In genomic region chr17:3888343-3889171, GRCh38 we compare ENCODE assay signal across 8 cellular contexts. TPM values are rescaled to one million over a fixed set of nuclear protein-coding genes. Genes with fewer than 3 reads are reported as not detected.
DNase-seq lines count a peak whose midpoint lies in the region; ATAC-seq, FAIRE-seq and TF ChIP-seq lines count a peak whose summit lies in the region.

No MANE protein-coding gene starts in this region.

- no peak for ATAC-seq in HG03442 (IDR thresholded peaks at IDR 0.05; ENCODE audit: unreplicated experiment)
- ATAC-seq in T-cell (replicated peaks in 1 of 4), result no peak
- ATAC-seq in HG03469 (IDR thresholded peaks at IDR 0.05; ENCODE audit: unreplicated experiment), result no peak

- no peak for TF ChIP-seq RAD21 in Ishikawa (IDR thresholded peaks at IDR 0.05; ENCODE audit: low read depth)

- H3K79me2 ChIP-seq in astrocyte (ENCODE audit: insufficient read depth, low read length), result peaks cover 27% of the 10 kb centered on the region

- H3K4me1 Mint-ChIP-seq in astrocyte (ENCODE audit: low read depth, unreplicated experiment) (peaks cover 40% of the 10 kb centered on the region), T-cell (peaks cover 46 to 50% (median 49%) of the 10 kb centered on the region in 3 donors)

- peak overlapping the region; percentile 75 for H2AFZ ChIP-seq in astrocyte (ENCODE audit: low read depth, low read length)

- no peaks in the 10 kb centered on the region; the same call in 1 of the 2 replicates for H3K9me3 ChIP-seq in AG04450 (ENCODE audit: control insufficient read depth, insufficient read depth, low read length)
- H3K9me3 ChIP-seq in astrocyte (ENCODE audit: insufficient read depth, low read depth, low read length), result no peaks in the 10 kb centered on the region

- H3K27ac ChIP-seq in AG04450 (ENCODE audit: low read depth, low read length) (peak overlapping the region; percentile 92), astrocyte (ENCODE audit: low read depth, low read length) (peak overlapping the region; percentile 88), temporal lobe (ENCODE audit: low read depth, low read length) (peak overlapping the region; percentile 56)

- no peaks in the 10 kb centered on the region for H3K9me3 Mint-ChIP-seq in astrocyte (ENCODE audit: unreplicated experiment)
- H3K9me3 Mint-ChIP-seq in T-cell, result no peaks in the 10 kb centered on the region

- POLR2A ChIA-PET in AG04450 (lab: Yijun Ruan, JAX) (interaction anchor here (0.7 kb wide), 1 partner anchor 43 kb away, joined by 3 read pairs; no protein-coding TSS in a partner anchor), T-cell (lab: Charles Lee) (no interaction called here)

- H4K20me1 ChIP-seq in astrocyte (ENCODE audit: insufficient read depth, low read length), result peaks cover 13% of the 10 kb centered on the region

- peaks cover 66% of the 10 kb centered on the region for H3K4me1 ChIP-seq in astrocyte (ENCODE audit: insufficient read depth, low read length)

- H3K27me3 Mint-ChIP-seq in astrocyte (ENCODE audit: low read depth, unreplicated experiment) (no peaks in the 10 kb centered on the region), T-cell (no peaks in the 10 kb centered on the region)

- CTCF ChIA-PET in AG04450 (lab: Charles Lee) (interaction anchor here (2.4 to 2.7 kb wide), 2 partner anchors 25 to 151 kb away, joined by 6 to 8 read pairs; no protein-coding TSS in a partner anchor), T-cell (lab: Charles Lee) (no interaction called here)

- H3K9ac ChIP-seq in astrocyte (ENCODE audit: low read length), result peak overlapping the region; percentile 78

- H3K27me3 ChIP-seq in AG04450 (ENCODE audit: control insufficient read depth, insufficient read depth, low read length), result no peaks in the 10 kb centered on the region
- no peaks in the 10 kb centered on the region for H3K27me3 ChIP-seq in astrocyte (ENCODE audit: insufficient read depth, low read length)

- H3K4me3 ChIP-seq in AG04450 (ENCODE audit: low read depth, low read length) (no peak overlapping the region), astrocyte (ENCODE audit: insufficient read depth, low read depth, low read length) (no peak overlapping the region)

- TF ChIP-seq CTCF in AG04450 (IDR thresholded peaks at IDR 0.05; ENCODE audit: low read depth, low read length) (no peak), astrocyte (IDR thresholded peaks at IDR 0.05; ENCODE audit: insufficient read depth, low read depth, low read length) (no peak)

- peak overlapping the region; percentile 90 for H3K4me2 ChIP-seq in astrocyte (ENCODE audit: low read length)

- H3K36me3 Mint-ChIP-seq in astrocyte (ENCODE audit: low read depth, unreplicated experiment) (peaks cover 4% of the 10 kb centered on the region), T-cell (no peaks in the 10 kb centered on the region)

- H3K4me3 Mint-ChIP-seq in astrocyte (ENCODE audit: unreplicated experiment) (no peak overlapping the region), T-cell (no peak overlapping the region)

- H3K36me3 ChIP-seq in astrocyte (ENCODE audit: insufficient read depth, low read length), result peaks cover 4% of the 10 kb centered on the region

- peak; percentile 67 for DNase-seq in AG04450 (ENCODE audit: low read depth, low spot score)
- DNase-seq in astrocyte (ENCODE audit: low read depth), result peak; percentile 89
- DNase-seq in inferior parietal cortex (ENCODE audit: extremely low spot score), result peak; percentile 62
- no peak for DNase-seq in T-cell

- H3K27ac Mint-ChIP-seq in astrocyte (ENCODE audit: unreplicated experiment) (no peak overlapping the region), T-cell (no peak overlapping the region)

- peak; percentile 65; the same call in 1 of the 2 replicates for TF ChIP-seq EP300 in Ishikawa (IDR thresholded peaks at IDR 0.05; ENCODE audit: borderline replicate concordance)

- FAIRE-seq in astrocyte (lab: Jason Lieb, UNC), result no peak

TF ChIP-seq in Ishikawa, 13 proteins besides CTCF, POLR2A, EP300 and RAD21:
- peak; percentile 44 for TF ChIP-seq USF1 (IDR thresholded peaks at IDR 0.05)
- peak; percentile 60 for TF ChIP-seq NFIC (IDR thresholded peaks at IDR 0.05)
- TF ChIP-seq EGR1 (IDR thresholded peaks at IDR 0.05), result peak; percentile 58
- peak; percentile 67; the same call in 1 of the 2 replicates for TF ChIP-seq ZBTB7A (IDR thresholded peaks at IDR 0.05; ENCODE audit: low read depth)
- TF ChIP-seq TEAD4 (IDR thresholded peaks at IDR 0.05), result peak; percentile 23; the same call in 1 of the 2 replicates
- TF ChIP-seq MAX (IDR thresholded peaks at IDR 0.05), result peak; percentile 97
- no peak for TF ChIP-seq CEBPB (IDR thresholded peaks at IDR 0.05)
- TF ChIP-seq TCF12 (IDR thresholded peaks at IDR 0.05; ENCODE audit: low read depth), result peak; percentile 61; the same call in 1 of the 2 replicates
- peak; percentile 44 for TF ChIP-seq CREB1 (IDR thresholded peaks at IDR 0.05; ENCODE audit: low read depth)
- TF ChIP-seq YY1 (IDR thresholded peaks at IDR 0.05; ENCODE audit: low read depth), result peak; percentile 25; the same call in 1 of the 2 replicates
- TF ChIP-seq FOXM1 (IDR thresholded peaks at IDR 0.05; ENCODE audit: borderline replicate concordance, low read depth), result no peak
- TF ChIP-seq REST (IDR thresholded peaks at IDR 0.05; ENCODE audit: low read depth), result no peak
- TF ChIP-seq TAF1 (IDR thresholded peaks at IDR 0.05; ENCODE audit: low read depth), result 0 out of 2 replicates have a peak, but pooled peaks have one; percentile 34

RNA-seq across cellular contexts. Expression of gene CAMKK1, which starts 4.3 kb away (rescaled TPM):
- polyA plus RNA-seq in AG04450 (2011; rRNA removed), result 2.8 and 3.3 TPM in 2 replicates
- 4.7 and 4.8 TPM in 2 replicates for polyA minus RNA-seq in AG04450 (2011; rRNA and poly(A)+ RNA removed)
- total RNA-seq in astrocyte (3.8 and 5.1 TPM in 2 replicates), temporal lobe (5.7 TPM), T-cell (10 to 100 TPM in 1 of 5 donors, 1 to 10 TPM in 4; 5.3 to 11.0 (median 6.0) TPM)

RNA-seq across cellular contexts. Expression of gene P2RX1, which starts 27.7 kb away (rescaled TPM):
- 0.05 TPM in 1 of 2 replicates, not detected in the other for polyA plus RNA-seq in AG04450 (2011; rRNA removed)
- polyA minus RNA-seq in AG04450 (2011; rRNA and poly(A)+ RNA removed), result not detected in 2 replicates
- not detected in 2 replicates for total RNA-seq in astrocyte
- under 0.01 TPM for total RNA-seq in temporal lobe
- 1 to 10 TPM in 3 of 5 donors, under 1 TPM in 2; 0.95 to 3.3 (median 1.2) TPM for total RNA-seq in T-cell

RNA-seq across cellular contexts. Expression of gene NCBP3, which starts 42.5 kb away (rescaled TPM):
- polyA plus RNA-seq in AG04450 (2011; rRNA removed), result 19.4 and 28.5 TPM in 2 replicates
- 10.6 and 16.9 TPM in 2 replicates for polyA minus RNA-seq in AG04450 (2011; rRNA and poly(A)+ RNA removed)
- total RNA-seq in astrocyte (44.5 and 46.7 TPM in 2 replicates), temporal lobe (21.6 TPM), T-cell (10 to 100 TPM; 35.6 to 55.5 (median 46.7) TPM)

Comparison
In these comparisons a context has a peak if more than half of its experiments do, and no peak if none do; other contexts are left out.
1. DNase-seq: peak in AG04450 (single experiment), astrocyte (single experiment) and inferior parietal cortex (single experiment); none in T-cell (0 of 34).
2. Peak in every context shown above with its lines, with median percentiles within 50 percentile points of each other: H3K27ac ChIP-seq.